In the genomic region with DNA sequence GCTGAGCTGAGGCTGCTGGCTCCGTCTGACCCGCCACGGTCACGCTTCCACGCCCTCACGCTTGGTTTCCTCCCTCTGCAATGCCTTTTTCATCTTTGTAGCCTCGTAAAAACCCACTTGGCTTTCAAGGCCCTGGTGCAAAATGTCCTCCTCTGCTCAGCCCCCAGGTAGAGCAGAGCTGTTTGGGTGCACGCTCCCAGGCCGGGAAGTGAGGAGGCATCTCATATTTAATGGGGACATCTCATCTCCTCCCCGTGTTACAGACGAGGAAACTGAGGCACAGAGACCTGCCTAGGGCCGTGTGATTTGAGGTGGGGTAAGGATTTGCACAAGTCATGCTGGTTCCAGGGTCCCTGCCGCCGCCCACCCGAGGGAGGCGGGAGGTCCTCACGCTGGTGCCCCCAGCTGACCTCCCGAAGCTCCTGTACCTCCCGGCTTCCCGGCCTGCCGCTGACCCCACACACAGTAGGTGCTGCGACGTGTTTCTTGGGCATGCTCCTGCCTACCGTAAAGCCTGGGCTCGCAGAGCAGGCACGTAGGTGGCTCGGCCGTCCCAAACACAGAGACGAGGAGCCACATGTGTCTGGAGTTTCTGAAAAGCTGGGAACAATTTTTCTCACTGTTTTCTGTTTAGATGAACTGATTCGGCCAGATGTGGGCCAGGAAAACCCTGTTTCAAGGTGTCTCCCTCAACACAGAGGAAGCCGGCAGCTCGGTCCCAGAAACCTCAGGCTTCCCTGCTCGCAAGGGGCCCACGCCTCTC, we compare ENCODE assay signal across 2 cellular contexts.
A peak's percentile ranks its signal among the peaks of the same experiment; 100 is the strongest.
TF ChIP-seq lines count a peak whose summit lies in the region.

No MANE protein-coding gene starts in this region.

TF ChIP-seq in HepG2, 621 proteins besides CTCF, POLR2A, EP300 and RAD21:
- TF ChIP-seq PHB2 (IDR thresholded peaks at IDR 0.05; ENCODE audit: partially characterized antibody) (no peak), ZMYM2 (CRISPR knock-in tag; IDR thresholded peaks at IDR 0.05) (no peak), ZNF264 (CRISPR knock-in tag; IDR thresholded peaks at IDR 0.05) (no peak), ZNF776 (CRISPR knock-in tag; IDR thresholded peaks at IDR 0.05) (peak; percentile 32; the same call in 1 of the 2 replicates), U2AF1 (optimal IDR thresholded peaks at IDR 0.05; ENCODE audit: low read depth, low read length) (no peak)
TF ChIP-seq in HepG2: peak in this region for 1.

TF ChIP-seq in SK-N-SH, 30 proteins besides CTCF, POLR2A, EP300 and RAD21:
- TF ChIP-seq YY1 (IDR thresholded peaks at IDR 0.05; ENCODE audit: low read depth), result no peak
- TF ChIP-seq JUND (IDR thresholded peaks at IDR 0.05), result no peak
- TF ChIP-seq MXI1 (IDR thresholded peaks at IDR 0.05; ENCODE audit: low read depth, low read length), result no peak
- no peak for TF ChIP-seq IRF3 (IDR thresholded peaks at IDR 0.05; ENCODE audit: low read depth, low read length)
- no peak for TF ChIP-seq CHD2 (IDR thresholded peaks at IDR 0.05; ENCODE audit: low read length, partially characterized antibody)
- TF ChIP-seq SMC3 (IDR thresholded peaks at IDR 0.05; ENCODE audit: low read depth, low read length), result no peak
- no peak for TF ChIP-seq NRF1 (IDR thresholded peaks at IDR 0.05; ENCODE audit: low read depth, low read length)
- no peak for TF ChIP-seq ELF1 (IDR thresholded peaks at IDR 0.05)
- no peak for TF ChIP-seq TAF1 (IDR thresholded peaks at IDR 0.05; ENCODE audit: borderline replicate concordance, low read depth, low read length)
- no peak for TF ChIP-seq REST (IDR thresholded peaks at IDR 0.05; ENCODE audit: low read depth, low read length)
